ENCODE assay signal across 26 cellular contexts in the genomic region with DNA sequence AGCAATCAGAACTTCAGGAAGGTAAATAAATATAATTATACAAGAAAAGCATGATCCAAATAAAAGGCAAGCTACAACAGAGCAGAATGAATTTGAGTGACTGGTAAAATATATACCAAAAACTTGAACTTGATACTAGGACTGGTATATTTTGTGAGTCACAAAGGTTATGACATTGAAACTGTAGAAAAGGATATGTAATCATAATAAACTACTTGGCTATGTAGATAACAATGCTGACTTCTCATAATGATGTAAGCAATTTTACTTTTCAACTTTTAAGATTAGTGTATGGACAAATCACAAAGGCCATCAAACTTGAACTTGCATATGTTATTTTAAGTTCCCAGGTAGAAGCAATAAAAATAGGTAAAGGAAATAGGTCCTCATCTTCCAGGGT.
"Had no signal": no experiment of that assay in that cellular context is flagged by ENCODE, and none has a peak within 500 bp of the region (broad histone marks: within the 10 kb centered on the region; RNA-seq: fewer than 3 reads in every experiment).

No MANE protein-coding gene starts in this region.

- H3K27ac Mint-ChIP-seq: activated CD4-positive, alpha-beta memory T cell treated with anti-CD3 and anti-CD28 coated beads for 36 hours; activated CD4-positive, alpha-beta T cell treated with anti-CD3 and anti-CD28 coated beads, Interleukin-2, amount 10 ng/mL, durations not matched to agents 24 days and 14 days; activated naive CD4-positive, alpha-beta T cell treated with anti-CD3 and anti-CD28 coated beads, Interleukin-2, amount 50 U/mL, for 24 hours; activated T-helper 1 cell treated with anti-CD3 and anti-CD28 coated beads, Interleukin-12 subunit alpha, Interleukin-12 subunit beta, Interleukin-2, Interleukin-4 antibody, amounts not matched to agents 30 ng/mL and 10 ng/mL and 1 ng/mL, durations not matched to agents 14 hours and 24 hours and 36 hours; effector memory CD8-positive, alpha-beta T cell; nephron had no signal

- H3K27ac ChIP-seq: body of pancreas, cardiac muscle cell, coronary artery, dorsolateral prefrontal cortex, right lobe of liver, testis, transverse colon, WERI-Rb-1 had no signal

- H3K4me3 Mint-ChIP-seq: activated CD4-positive, alpha-beta memory T cell treated with anti-CD3 and anti-CD28 coated beads for 36 hours; activated CD4-positive, alpha-beta T cell treated with anti-CD3 and anti-CD28 coated beads, Interleukin-2, amount 10 ng/mL, durations not matched to agents 24 days and 14 days; activated naive CD4-positive, alpha-beta T cell treated with anti-CD3 and anti-CD28 coated beads, Interleukin-2, amount 50 U/mL, for 24 hours; activated T-helper 1 cell treated with anti-CD3 and anti-CD28 coated beads, Interleukin-12 subunit alpha, Interleukin-12 subunit beta, Interleukin-2, Interleukin-4 antibody, amounts not matched to agents 30 ng/mL and 10 ng/mL and 1 ng/mL, durations not matched to agents 14 hours and 24 hours and 36 hours; effector memory CD8-positive, alpha-beta T cell; nephron had no signal

- H3K4me1 Mint-ChIP-seq: activated CD4-positive, alpha-beta T cell treated with anti-CD3 and anti-CD28 coated beads, Interleukin-2, amount 10 ng/mL, durations not matched to agents 24 days and 14 days; activated naive CD4-positive, alpha-beta T cell treated with anti-CD3 and anti-CD28 coated beads, Interleukin-2, amount 50 U/mL, for 24 hours had no signal

- ATAC-seq: body of pancreas; effector memory CD8-positive, alpha-beta T cell; left colon; right lobe of liver had no signal

- H3K27me3 ChIP-seq: body of pancreas, cardiac muscle cell, dorsolateral prefrontal cortex, right lobe of liver, testis, transverse colon had no signal

- FAIRE-seq: frontal cortex, kidney had no signal

- H3K36me3 ChIP-seq: cardiac muscle cell, right lobe of liver, transverse colon, WERI-Rb-1 had no signal

- H3K9me3 ChIP-seq: body of pancreas, right lobe of liver, testis, transverse colon had no signal

- H3K9me3 Mint-ChIP-seq: activated CD4-positive, alpha-beta memory T cell treated with anti-CD3 and anti-CD28 coated beads for 36 hours; activated CD4-positive, alpha-beta T cell treated with anti-CD3 and anti-CD28 coated beads, Interleukin-2, amount 10 ng/mL, durations not matched to agents 24 days and 14 days; activated naive CD4-positive, alpha-beta T cell treated with anti-CD3 and anti-CD28 coated beads, Interleukin-2, amount 50 U/mL, for 24 hours; activated T-helper 1 cell treated with anti-CD3 and anti-CD28 coated beads, Interleukin-12 subunit alpha, Interleukin-12 subunit beta, Interleukin-2, Interleukin-4 antibody, amounts not matched to agents 30 ng/mL and 10 ng/mL and 1 ng/mL, durations not matched to agents 14 hours and 24 hours and 36 hours; effector memory CD8-positive, alpha-beta T cell; nephron had no signal

- DNase-seq: activated CD4-positive, alpha-beta memory T cell treated with anti-CD3 and anti-CD28 coated beads for 36 hours; activated CD4-positive, alpha-beta T cell treated with anti-CD3 and anti-CD28 coated beads, Interleukin-2, amount 10 ng/mL, durations not matched to agents 24 days and 14 days; activated CD4-positive, CD25-positive, alpha-beta regulatory T cell treated with anti-CD3 and anti-CD28 coated beads, Interleukin-2, amount 50 U/mL, for 72 hours; activated CD8-positive, alpha-beta memory T cell treated with anti-CD3 and anti-CD28 coated beads, Interleukin-2, amount 50 U/mL, for 4 hours; activated gamma-delta T cell; activated T-cell treated with anti-CD3 and anti-CD28 coated beads, Interleukin-2, amount 50 U/mL, for 1 hour; anterior cingulate cortex; body of pancreas; dorsolateral prefrontal cortex; effector memory CD8-positive, alpha-beta T cell; glutamatergic neuron; kidney; left colon; mammary epithelial cell; right lobe of liver; stimulated activated CD4-positive, alpha-beta T cell treated with anti-CD3 and anti-CD28 coated beads, Interleukin-2, amount 100 ng/mL, for 48 hours; stimulated activated naive CD4-positive, alpha-beta T cell treated with Interleukin-2 at 50 U/mL for 16 hours; testis; transverse colon; WERI-Rb-1 had no signal

- H3K4me1 ChIP-seq: body of pancreas, testis, transverse colon had no signal

- H3K36me3 Mint-ChIP-seq: activated CD4-positive, alpha-beta memory T cell treated with anti-CD3 and anti-CD28 coated beads for 36 hours; activated naive CD4-positive, alpha-beta T cell treated with anti-CD3 and anti-CD28 coated beads, Interleukin-2, amount 50 U/mL, for 24 hours had no signal

- H3K4me3 ChIP-seq: body of pancreas, cardiac muscle cell, coronary artery, dorsolateral prefrontal cortex, right lobe of liver, testis, transverse colon had no signal
